In the genomic region with DNA sequence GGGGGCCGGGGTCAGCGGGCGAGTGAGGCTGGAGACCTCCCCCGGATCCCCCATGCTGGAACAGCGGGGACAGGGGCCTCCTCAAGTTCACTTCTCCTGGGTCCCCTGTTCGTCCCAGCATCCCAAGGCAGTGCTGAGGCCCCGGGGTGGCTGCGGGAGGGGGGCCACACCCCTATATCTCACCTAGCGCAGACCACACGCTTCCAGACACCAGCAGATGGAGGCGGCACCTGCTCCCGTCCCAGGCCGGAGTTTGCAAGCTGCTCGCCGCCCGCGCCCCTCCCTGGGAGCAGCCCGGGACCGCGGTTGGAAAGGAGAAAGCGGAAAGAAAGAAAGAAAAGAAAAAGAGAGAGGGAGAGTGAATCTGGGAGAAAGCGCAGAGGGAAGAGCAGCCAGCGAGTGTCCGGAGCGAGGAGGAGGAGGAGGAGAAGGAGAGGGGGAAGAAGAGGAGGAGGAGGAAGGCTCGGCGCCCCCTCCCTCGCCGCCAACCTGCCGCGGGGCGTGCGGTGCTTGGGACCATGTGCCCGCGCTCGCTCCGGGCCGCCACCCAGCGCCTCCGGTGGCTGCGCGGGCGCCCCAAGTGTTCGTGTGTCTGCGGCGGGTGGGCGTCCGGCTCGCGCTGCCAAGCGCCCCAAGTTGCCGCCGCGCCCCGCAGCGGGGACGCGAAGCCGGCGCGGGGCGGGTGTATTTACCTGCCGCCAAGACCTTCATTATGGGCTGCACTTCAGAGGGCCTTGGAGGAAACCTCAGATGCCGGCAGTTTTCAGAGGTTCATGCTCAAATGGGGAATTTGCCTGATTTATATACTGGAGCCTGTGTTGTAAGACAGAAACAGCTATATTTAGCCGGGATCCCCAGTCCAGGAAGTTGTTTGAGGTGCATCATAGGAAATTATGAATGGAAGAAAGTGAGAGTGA, we compare ENCODE assay signal across 8 cellular contexts. TPM values are rescaled to one million over a fixed set of nuclear protein-coding genes. Genes with fewer than 3 reads are reported as not detected.
DNase-seq lines count a peak whose midpoint lies in the region; ATAC-seq and TF ChIP-seq lines count a peak whose summit lies in the region.

A gene (minus strand): TSS at position 775 of the 917 bp plus-strand sequence. CDS start 64 bp downstream, at position 711.

- TSS peak; percentile 73 for BruUV-seq in MCF 10A (replicated peaks; lab: Mats Ljungman, UMichigan)

- no peaks in the 10 kb centered on the region for H3K9me3 Mint-ChIP-seq in T-helper 2 cell treated with Interferon-gamma antibody and Interleukin-4, amounts not matched to agents 5 μg/mL and 100 μg/mL, for 36 hours
- H3K9me3 Mint-ChIP-seq in MCF 10A (ENCODE audit: unreplicated experiment) = no peaks in the 10 kb centered on the region

- peaks cover 58% of the 10 kb centered on the region for H3K4me1 Mint-ChIP-seq in T-helper 2 cell treated with Interferon-gamma antibody and Interleukin-4, amounts not matched to agents 5 μg/mL and 100 μg/mL, for 36 hours (ENCODE audit: low read depth)
- peaks cover 30% of the 10 kb centered on the region for H3K4me1 Mint-ChIP-seq in MCF 10A (ENCODE audit: insufficient read depth, unreplicated experiment)

- POLR2A ChIA-PET in MCF 10A (lab: Yijun Ruan, JAX) = interaction anchor here (0.7 to 1.5 kb wide), 4 partner anchors 17 to 139 kb away, joined by 3 to 5 read pairs (median 4); no protein-coding TSS in a partner anchor

- DNase-seq in NCI-H82 (lab: John Stamatoyannopoulos, UW) (peak; percentile 24), NCI-H82 treated with DMSO at 0.1 percent for 48 hours (lab: John Stamatoyannopoulos, UW; ENCODE audit: unreplicated experiment) (no peak), MCF 10A (ENCODE audit: unreplicated experiment) (peak; percentile 38), kidney tubule cell (ENCODE audit: low spot score) (peak; percentile 90)
- DNase-seq in T-helper 2 cell treated with Interferon-gamma antibody and Interleukin-4, amounts not matched to agents 5 μg/mL and 100 μg/mL, for 36 hours (ENCODE audit: low spot score) = peak; percentile 75
- peak; percentile 63 for DNase-seq in stimulated activated CD4-positive, alpha-beta T cell treated with anti-CD3 and anti-CD28 coated beads, Interleukin-4, amount 100 ng/mL, for 4 hours

- CTCF ChIA-PET in MCF 10A (lab: Yijun Ruan, JAX) = interaction anchor here (0.6 to 1.2 kb wide), 6 partner anchors 9 to 984 kb away, joined by 3 to 4 read pairs (median 3); no protein-coding TSS in a partner anchor

- peaks cover 47% of the 10 kb centered on the region for H3K36me3 Mint-ChIP-seq in T-helper 2 cell treated with Interferon-gamma antibody and Interleukin-4, amounts not matched to agents 5 μg/mL and 100 μg/mL, for 36 hours (ENCODE audit: low read depth)
- H3K36me3 Mint-ChIP-seq in MCF 10A (ENCODE audit: insufficient read depth, unreplicated experiment) = peaks cover 6% of the 10 kb centered on the region

- peak within 1 kb of the TSS; percentile 98 for H3K4me3 Mint-ChIP-seq in T-helper 2 cell treated with Interferon-gamma antibody and Interleukin-4, amounts not matched to agents 5 μg/mL and 100 μg/mL, for 36 hours
- H3K4me3 Mint-ChIP-seq in MCF 10A (ENCODE audit: unreplicated experiment) = peak within 1 kb of the TSS; percentile 91

- ATAC-seq in HG03280 (IDR thresholded peaks at IDR 0.05; ENCODE audit: unreplicated experiment) = no peak
- no peak for ATAC-seq in GM21423 (IDR thresholded peaks at IDR 0.05; ENCODE audit: unreplicated experiment)

- intact Hi-C loops in MCF 10A (cut with micrococcal nuclease) = loop anchor here (2.0 kb wide), 2 partner anchors 39 to 49 kb away; no protein-coding TSS in a partner anchor

- H3K27me3 Mint-ChIP-seq in T-helper 2 cell treated with Interferon-gamma antibody and Interleukin-4, amounts not matched to agents 5 μg/mL and 100 μg/mL, for 36 hours (ENCODE audit: low read depth) = no peaks in the 10 kb centered on the region
- H3K27me3 Mint-ChIP-seq in MCF 10A (ENCODE audit: insufficient read depth, unreplicated experiment) = no peaks in the 10 kb centered on the region

- peak; percentile 9 for TF ChIP-seq CTCF in MCF 10A (IDR thresholded peaks at IDR 0.05; ENCODE audit: unreplicated experiment)

- H3K27ac Mint-ChIP-seq in T-helper 2 cell treated with Interferon-gamma antibody and Interleukin-4, amounts not matched to agents 5 μg/mL and 100 μg/mL, for 36 hours = peak within 1 kb of the TSS; percentile 95
- peak within 1 kb of the TSS; percentile 97 for H3K27ac Mint-ChIP-seq in MCF 10A (ENCODE audit: low read depth, unreplicated experiment)

RNA-seq across cellular contexts. Expression of the gene that starts here (rescaled TPM):
- total RNA-seq in MCF 10A (2022) = 9.5 and 19.3 TPM in 2 replicates
